Comparison of ENCODE assay signal across 23 cellular contexts in the genomic region with DNA sequence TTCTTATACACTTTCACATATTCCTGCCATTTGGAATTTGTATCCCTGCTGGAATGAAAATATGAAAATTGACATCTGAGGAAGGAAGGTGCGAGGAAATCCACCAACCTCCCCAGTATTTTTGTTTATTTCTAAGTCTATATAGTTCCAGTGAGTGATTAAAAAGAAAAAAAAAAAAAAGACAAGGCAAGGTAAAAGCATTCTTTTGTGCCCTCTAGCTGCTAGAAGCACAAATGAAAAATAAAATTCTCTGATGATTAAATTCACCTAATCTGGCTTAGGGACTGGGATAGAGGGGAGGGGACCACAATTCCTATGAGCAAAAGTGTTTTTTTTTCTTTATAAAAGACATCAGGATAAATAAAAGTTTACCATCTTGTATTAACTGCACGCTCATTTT.
A peak's percentile ranks its signal among the peaks of the same experiment; 100 is the strongest.
DNase-seq lines count a peak whose midpoint lies in the region; ATAC-seq and TF ChIP-seq lines count a peak whose summit lies in the region.
"Had no signal": no experiment of that assay in that cellular context is flagged by ENCODE, and none has a peak within 500 bp of the region (broad histone marks: within the 10 kb centered on the region; RNA-seq: fewer than 3 reads in every experiment).

No MANE protein-coding gene starts in this region.

- no peak overlapping the region for H3K27ac Mint-ChIP-seq in MCF 10A (ENCODE audit: low read depth, unreplicated experiment)
- H3K27ac Mint-ChIP-seq: activated CD4-positive, alpha-beta T cell treated with anti-CD3 and anti-CD28 coated beads, Interleukin-2, amount 10 ng/mL, durations not matched to agents 24 days and 14 days; activated naive CD8-positive, alpha-beta T cell; activated T-helper 2 cell treated with anti-CD3 and anti-CD28 coated beads, Interferon-gamma antibody, Interleukin-2, Interleukin-4, amounts not matched to agents 10 μg/mL and 5 μg/mL and 100 μg/mL, durations not matched to agents 14 hours and 24 hours and 36 hours; memory B cell; stimulated activated naive CD8-positive, alpha-beta T cell treated with anti-CD3 and anti-CD28 coated beads, Interleukin-15, amount 100 ng/mL, for 72 hours had no signal

- H3K27me3 Mint-ChIP-seq in MCF 10A (ENCODE audit: insufficient read depth, unreplicated experiment), result peaks cover 93% of the 10 kb centered on the region
- H3K27me3 Mint-ChIP-seq: activated CD4-positive, alpha-beta T cell treated with anti-CD3 and anti-CD28 coated beads, Interleukin-2, amount 10 ng/mL, durations not matched to agents 24 days and 14 days; activated naive CD8-positive, alpha-beta T cell; memory B cell had no signal

- no peak overlapping the region for H3K4me3 ChIP-seq in mammary epithelial cell (replicated peaks in 1 of 3; ENCODE audit: insufficient read depth in 1 of 3, low read depth in 2 of 3, low read length in 3 of 3)
- no peak overlapping the region for H3K4me3 ChIP-seq in PC-9
- H3K4me3 ChIP-seq in epithelial cell of proximal tubule (ENCODE audit: low read depth, low read length), result no peak overlapping the region
- no peak overlapping the region for H3K4me3 ChIP-seq in gastroesophageal sphincter
- H3K4me3 ChIP-seq: BLaER1, esophagus squamous epithelium, ovary, right lobe of liver, transverse colon had no signal

- H3K9me3 Mint-ChIP-seq in MCF 10A (ENCODE audit: unreplicated experiment), result no peaks in the 10 kb centered on the region
- H3K9me3 Mint-ChIP-seq: activated CD4-positive, alpha-beta T cell treated with anti-CD3 and anti-CD28 coated beads, Interleukin-2, amount 10 ng/mL, durations not matched to agents 24 days and 14 days; activated T-helper 2 cell treated with anti-CD3 and anti-CD28 coated beads, Interferon-gamma antibody, Interleukin-2, Interleukin-4, amounts not matched to agents 10 μg/mL and 5 μg/mL and 100 μg/mL, durations not matched to agents 14 hours and 24 hours and 36 hours; memory B cell; stimulated activated naive CD8-positive, alpha-beta T cell treated with anti-CD3 and anti-CD28 coated beads, Interleukin-15, amount 100 ng/mL, for 72 hours had no signal

- H3K27me3 ChIP-seq in mammary epithelial cell (ENCODE audit: insufficient read depth, low read length), result no peaks in the 10 kb centered on the region
- H3K27me3 ChIP-seq in PC-9 (ENCODE audit: insufficient read depth, low read depth), result peaks cover 31% of the 10 kb centered on the region
- H3K27me3 ChIP-seq in gastroesophageal sphincter, result no peaks in the 10 kb centered on the region
- H3K27me3 ChIP-seq: BLaER1, esophagus squamous epithelium, ovary, right lobe of liver had no signal

- no peak overlapping the region for H3K9ac ChIP-seq in mammary epithelial cell (ENCODE audit: insufficient read depth, low read length)
- H3K9ac ChIP-seq: BLaER1 had no signal

- H3K27ac ChIP-seq in mammary epithelial cell (ENCODE audit: insufficient read depth, low read depth, low read length) (no peak overlapping the region), PC-9 (no peak overlapping the region), gastroesophageal sphincter (no peak overlapping the region)
- H3K27ac ChIP-seq: BLaER1, esophagus squamous epithelium, HL-60, ovary, right lobe of liver, transverse colon had no signal

- no peaks in the 10 kb centered on the region for H3K9me2 ChIP-seq in PC-9 (ENCODE audit: insufficient read depth)

- no peak for TF ChIP-seq EP300 in gastroesophageal sphincter (IDR thresholded peaks at IDR 0.05)

- POLR2A ChIA-PET in MCF 10A (lab: Yijun Ruan, JAX), result no interaction called here
- POLR2A ChIA-PET in PC-9 (lab: Charles Lee; ENCODE audit: unreplicated experiment), result interaction anchor here (0.6 kb wide), 1 partner anchor 14 kb away, joined by 4 read pairs; no protein-coding TSS in a partner anchor

- no peaks in the 10 kb centered on the region for H3K4me1 ChIP-seq in mammary epithelial cell (ENCODE audit: insufficient read depth, low read length)
- no peaks in the 10 kb centered on the region for H3K4me1 ChIP-seq in PC-9 (replicated peaks; ENCODE audit: insufficient read depth)
- H3K4me1 ChIP-seq in gastroesophageal sphincter, result no peaks in the 10 kb centered on the region
- H3K4me1 ChIP-seq: BLaER1, Caco-2, esophagus squamous epithelium, right lobe of liver, transverse colon had no signal

- H3K4me2 ChIP-seq in mammary epithelial cell (ENCODE audit: insufficient read depth, low read depth, low read length) (no peak overlapping the region), PC-9 (no peak overlapping the region)
- H3K4me2 ChIP-seq: BLaER1 had no signal

- no peak overlapping the region for H2AFZ ChIP-seq in mammary epithelial cell (ENCODE audit: low read depth, low read length)
- H2AFZ ChIP-seq in PC-9, result no peak overlapping the region

- no peak overlapping the region for H3K4me3 Mint-ChIP-seq in MCF 10A (ENCODE audit: unreplicated experiment)
- H3K4me3 Mint-ChIP-seq: activated CD4-positive, alpha-beta T cell treated with anti-CD3 and anti-CD28 coated beads, Interleukin-2, amount 10 ng/mL, durations not matched to agents 24 days and 14 days; activated naive CD8-positive, alpha-beta T cell; memory B cell; stimulated activated naive CD8-positive, alpha-beta T cell treated with anti-CD3 and anti-CD28 coated beads, Interleukin-15, amount 100 ng/mL, for 72 hours had no signal

- no peaks in the 10 kb centered on the region for H3K36me3 ChIP-seq in mammary epithelial cell (ENCODE audit: insufficient read depth, low read length)
- no peaks in the 10 kb centered on the region for H3K36me3 ChIP-seq in PC-9 (ENCODE audit: low read depth)
- H3K36me3 ChIP-seq in gastroesophageal sphincter, result no peaks in the 10 kb centered on the region
- H3K36me3 ChIP-seq: BLaER1, esophagus squamous epithelium, ovary, right lobe of liver, transverse colon had no signal

- intact Hi-C loops in MCF 10A (cut with micrococcal nuclease), result loop anchor here (1.0 kb wide), 1 partner anchor 345 kb away; no protein-coding TSS in a partner anchor
- intact Hi-C loops in mammary epithelial cell (cut with micrococcal nuclease), result no loop called here
- intact Hi-C loops in PC-9 (cut with micrococcal nuclease; ENCODE audit: unreplicated experiment), result no loop called here

- ATAC-seq in HG03159 (IDR thresholded peaks at IDR 0.05; ENCODE audit: unreplicated experiment), result no peak
- no peak for ATAC-seq in gastroesophageal sphincter
- ATAC-seq: HepG2; right lobe of liver; stimulated activated naive CD8-positive, alpha-beta T cell treated with anti-CD3 and anti-CD28 coated beads, Interleukin-15, amount 100 ng/mL, for 72 hours had no signal

- TF ChIP-seq CTCF in MCF 10A (IDR thresholded peaks at IDR 0.05; ENCODE audit: unreplicated experiment) (peak; percentile 20), mammary epithelial cell (conservative IDR thresholded peaks at IDR 0.05 in 1 of 2, IDR thresholded peaks at IDR 0.05 in 1 of 2; ENCODE audit: extremely low read depth in 1 of 2, insufficient read depth in 1 of 2, low read depth in 1 of 2, low read length in 2 of 2) (no peak), PC-9 (conservative IDR thresholded peaks at IDR 0.05) (peak; percentile 37; the same call in 1 of the 2 replicates), epithelial cell of proximal tubule (conservative IDR thresholded peaks at IDR 0.05; ENCODE audit: low read depth, low read length) (peak; percentile 46), gastroesophageal sphincter (IDR thresholded peaks at IDR 0.05) (no peak)

- no peaks in the 10 kb centered on the region for H4K20me1 ChIP-seq in mammary epithelial cell (ENCODE audit: insufficient read depth, low read length)
- H4K20me1 ChIP-seq in PC-9 (ENCODE audit: insufficient read depth), result no peaks in the 10 kb centered on the region
- H4K20me1 ChIP-seq: BLaER1 had no signal

- H3K79me2 ChIP-seq in mammary epithelial cell (ENCODE audit: insufficient read depth, low read length), result no peaks in the 10 kb centered on the region
- no peaks in the 10 kb centered on the region for H3K79me2 ChIP-seq in PC-9 (ENCODE audit: low read depth)

- BruUV-seq in MCF 10A (replicated peaks; lab: Mats Ljungman, UMichigan) (no TSS peak), mammary epithelial cell (replicated peaks; lab: Mats Ljungman, UMichigan) (no TSS peak), PC-9 (replicated peaks; lab: Mats Ljungman, UMichigan) (no TSS peak)

- in situ Hi-C loops in mammary epithelial cell (cut with MboI; ENCODE audit: low sequenced_read_pairs in 2 of 2), result no loop called here

- CTCF ChIA-PET in MCF 10A (lab: Yijun Ruan, JAX) (interaction anchor here (0.6 to 3.3 kb wide), 2 partner anchors 325 to 374 kb away, joined by 5 to 8 read pairs; no protein-coding TSS in a partner anchor), mammary epithelial cell (lab: Charles Lee; ENCODE audit: low non-redundant PET) (no interaction called here), PC-9 (lab: Charles Lee) (no interaction called here)

- no peaks in the 10 kb centered on the region for H3K36me3 Mint-ChIP-seq in MCF 10A (ENCODE audit: insufficient read depth, unreplicated experiment)
- H3K36me3 Mint-ChIP-seq: activated naive CD8-positive, alpha-beta T cell; memory B cell had no signal

- no peak for DNase-seq in MCF 10A (ENCODE audit: unreplicated experiment)
- no peak for DNase-seq in mammary epithelial cell
- DNase-seq in PC-9, result no peak
- no peak for DNase-seq in epithelial cell of proximal tubule (ENCODE audit: low read depth)
- DNase-seq in epidermal melanocyte (ENCODE audit: insufficient read length, low spot score), result no peak
- no peak for DNase-seq in activated T-cell treated with anti-CD3 and anti-CD28 coated beads, Interleukin-2, amount 50 U/mL, for 48 hours
- DNase-seq: activated CD4-positive, alpha-beta T cell treated with anti-CD3 and anti-CD28 coated beads, Interleukin-2, amount 10 ng/mL, durations not matched to agents 24 days and 14 days; Caco-2; esophagus squamous epithelium; kidney glomerular epithelial cell; ovary; right lobe of liver; SIG-M5; stimulated activated naive CD8-positive, alpha-beta T cell treated with anti-CD3 and anti-CD28 coated beads, Interleukin-15, amount 100 ng/mL, for 72 hours; transverse colon had no signal

- no peaks in the 10 kb centered on the region for H3F3A ChIP-seq in PC-9 (ENCODE audit: insufficient read depth, low read depth)

- WGBS in mammary epithelial cell (ENCODE audit: low coverage, missing lambda C conversion rate), result 41% methylated on average over 2 of the region's 2 CpGs
- 29 to 85% methylated on average over 2 of the region's 2 CpGs for WGBS in gastroesophageal sphincter (ENCODE audit: low coverage in 1 of 2), 2 donors

- no peak for TF ChIP-seq POLR2A in gastroesophageal sphincter (IDR thresholded peaks at IDR 0.05)

- dilution Hi-C loops in mammary epithelial cell (cut with HindIII; ENCODE audit: low sequenced_read_pairs), result no loop called here

- H3K4me1 Mint-ChIP-seq in MCF 10A (ENCODE audit: insufficient read depth, unreplicated experiment), result no peaks in the 10 kb centered on the region
- H3K4me1 Mint-ChIP-seq: activated CD4-positive, alpha-beta T cell treated with anti-CD3 and anti-CD28 coated beads, Interleukin-2, amount 10 ng/mL, durations not matched to agents 24 days and 14 days; memory B cell; stimulated activated naive CD8-positive, alpha-beta T cell treated with anti-CD3 and anti-CD28 coated beads, Interleukin-15, amount 100 ng/mL, for 72 hours had no signal

- H3K9me3 ChIP-seq in mammary epithelial cell (replicated peaks; ENCODE audit: insufficient read depth, low read length) (no peaks in the 10 kb centered on the region), PC-9 (ENCODE audit: insufficient read depth, low read depth) (no peaks in the 10 kb centered on the region), gastroesophageal sphincter (no peaks in the 10 kb centered on the region)
- H3K9me3 ChIP-seq: BLaER1, Caco-2, esophagus squamous epithelium, ovary, right lobe of liver, transverse colon had no signal

Comparison
In these comparisons a context has a peak if more than half of its experiments do, and no peak if none do; other contexts are left out.
1. CTCF ChIP-seq: peak in MCF 10A (single experiment), PC-9 (single experiment) and epithelial cell of proximal tubule (single experiment); none in mammary epithelial cell (0 of 2) and gastroesophageal sphincter (0 of 4).